9 cellular contexts compared by ENCODE assay signal in the genomic region with DNA sequence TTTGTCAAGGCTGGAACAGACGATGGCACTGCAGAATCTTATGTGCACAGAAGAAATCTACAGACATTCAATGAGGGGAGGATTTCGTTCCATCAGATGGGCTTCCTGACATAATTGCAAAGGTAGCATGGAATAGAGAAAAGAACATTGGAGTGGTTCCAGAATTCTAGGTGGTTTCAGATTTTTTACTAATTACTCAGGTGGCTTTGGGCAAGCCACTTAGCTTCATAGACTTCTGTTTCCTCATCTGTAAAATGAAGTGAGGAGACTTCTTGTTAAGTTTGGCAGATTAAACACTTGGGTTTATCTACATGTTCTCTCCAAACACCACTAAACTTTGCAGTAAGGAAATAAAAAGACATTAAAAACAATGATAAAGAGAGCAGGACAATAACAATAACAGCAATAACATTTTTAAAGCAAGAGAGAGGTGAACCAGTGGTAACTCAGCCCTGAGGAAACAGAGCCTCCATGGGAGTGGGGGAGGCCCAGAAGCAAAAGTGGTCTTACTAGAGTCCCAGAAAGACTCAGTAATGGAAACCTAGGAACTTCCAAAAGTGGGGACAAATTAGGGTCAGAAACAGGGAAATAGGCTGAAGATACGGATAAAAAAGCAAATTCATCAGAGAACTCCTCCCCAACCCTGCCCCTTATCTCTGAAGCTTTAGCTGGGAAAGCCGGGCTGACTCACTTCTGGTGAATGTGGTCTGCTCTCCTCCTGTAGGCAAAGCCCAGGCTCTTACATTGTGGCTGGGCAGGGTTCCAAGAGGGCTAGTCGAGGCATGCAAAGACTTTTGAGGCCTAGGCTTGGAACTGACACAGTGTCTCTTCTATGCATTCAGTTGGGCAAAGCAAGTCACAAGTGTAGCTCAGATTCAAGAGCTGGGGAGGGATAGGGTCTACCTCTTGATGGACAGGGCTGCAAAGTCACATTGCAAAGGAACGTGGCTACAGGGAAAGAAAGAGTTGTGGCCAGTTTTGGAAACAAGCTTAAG. TPM values are rescaled to one million over a fixed set of nuclear protein-coding genes. Genes with fewer than 3 reads are reported as not detected.
DNase-seq lines count a peak whose midpoint lies in the region; ATAC-seq and TF ChIP-seq lines count a peak whose summit lies in the region.
"Had no signal": no experiment of that assay in that cellular context is flagged by ENCODE, and none has a peak within 500 bp of the region (broad histone marks: within the 10 kb centered on the region; RNA-seq: fewer than 3 reads in every experiment).

No MANE protein-coding gene starts in this region.

- H3K27me3 ChIP-seq in BE2C, result no peaks in the 10 kb centered on the region

- peaks cover 11% of the 10 kb centered on the region for H3K4me1 ChIP-seq in BE2C

- H3K9me3 ChIP-seq in BE2C, result no peaks in the 10 kb centered on the region

- DNase-seq in BE2C, result peak; percentile 81
- peak; percentile 98 for DNase-seq in M059J (ENCODE audit: low read depth)
- DNase-seq in activated CD4-positive, alpha-beta T cell treated with anti-CD3 and anti-CD28 coated beads for 48 hours, result peak; percentile 73
- peak; percentile 78 for DNase-seq in fibroblast of gingiva (ENCODE audit: low read depth)
- DNase-seq in pons (ENCODE audit: low spot score), result no peak

- peak; percentile 40 for ATAC-seq in GM21381 (IDR thresholded peaks at IDR 0.05; ENCODE audit: unreplicated experiment)
- no peak for ATAC-seq in GM18858 (IDR thresholded peaks at IDR 0.05; ENCODE audit: unreplicated experiment)

- H3K4me3 ChIP-seq in BE2C (ENCODE audit: low read depth, low read length) (no peak overlapping the region), skin epidermis (no peak overlapping the region)

- H3K36me3 ChIP-seq in BE2C, result no peaks in the 10 kb centered on the region

- TF ChIP-seq CTCF in BE2C (IDR thresholded peaks at IDR 0.05; ENCODE audit: low read depth, low read length), result no peak; the same call in 1 of the 2 replicates

- peak overlapping the region in 11 of 21 experiments; percentile 9 to 81 (median 40) for H3K27ac ChIP-seq in skin epidermis

RNA-seq across cellular contexts. Expression of a gene that starts 11.8 kb away (rescaled TPM):
- 0.15 TPM for polyA plus RNA-seq in BE2C (2012; ENCODE audit: insufficient read depth, insufficient read length, low read depth)
- 9.3 and 12.9 TPM in 2 replicates for total RNA-seq in M059J (2014; rRNA removed; shearing (Covaris generic))
- total RNA-seq: H1 had no signal
- polyA plus RNA-seq: H1 had no signal
